Comparison of ENCODE assay signal across 1 cellular context in genomic region chr10:114526497-114527238, GRCh38.
TF ChIP-seq lines count a peak whose summit lies in the region.

No MANE protein-coding gene starts in this region.

TF ChIP-seq in HepG2, 621 proteins besides CTCF, POLR2A, EP300 and RAD21 (continued from another document and continues in another):
- TF ChIP-seq NFAT5 (CRISPR knock-in tag; IDR thresholded peaks at IDR 0.05) (peak; percentile 92), DMTF1 (CRISPR knock-in tag; IDR thresholded peaks at IDR 0.05) (no peak), ARNT (IDR thresholded peaks at IDR 0.05) (no peak), CENPT (CRISPR knock-in tag; IDR thresholded peaks at IDR 0.05; ENCODE audit: low read depth) (peak; percentile 37; the same call in 1 of the 2 replicates), IRF1 (CRISPR knock-in tag; IDR thresholded peaks at IDR 0.05; ENCODE audit: low read depth) (no peak; the same call in none of the 2 replicates), ZNF430 (CRISPR knock-in tag; IDR thresholded peaks at IDR 0.05) (peak; percentile 77; the same call in 1 of the 2 replicates), ZBTB21 (CRISPR knock-in tag; IDR thresholded peaks at IDR 0.05) (no peak), KLF9 (CRISPR knock-in tag; IDR thresholded peaks at IDR 0.05; ENCODE audit: low read depth) (no peak), ZNF274 (CRISPR knock-in tag; IDR thresholded peaks at IDR 0.05) (no peak; the same call in 1 of the 2 replicates), HMGXB4 (CRISPR knock-in tag; IDR thresholded peaks at IDR 0.05; ENCODE audit: borderline replicate concordance in 1 of 2, low read depth in 1 of 2) (peak; percentile 58 to 86; a peak in 3 of 4 replicates), REL (CRISPR knock-in tag; conservative IDR thresholded peaks at IDR 0.05) (no peak), ZBTB7B (CRISPR knock-in tag; IDR thresholded peaks at IDR 0.05) (peak; percentile 17; the same call in 1 of the 2 replicates), ZNF780A (CRISPR knock-in tag; IDR thresholded peaks at IDR 0.05) (no peak), ZNF773 (CRISPR knock-in tag; IDR thresholded peaks at IDR 0.05; ENCODE audit: borderline replicate concordance) (peak; percentile 58; the same call in 1 of the 2 replicates), NR2F6 (IDR thresholded peaks at IDR 0.05) (peak; percentile 61; the same call in 1 of the 2 replicates), NR2F6 (CRISPR knock-in tag; IDR thresholded peaks at IDR 0.05) (peak; percentile 57; the same call in 1 of the 2 replicates), ZBTB34 (CRISPR knock-in tag; IDR thresholded peaks at IDR 0.05) (no peak; the same call in 1 of the 2 replicates), TCF7L2 (IDR thresholded peaks at IDR 0.05; ENCODE audit: low read depth, low read length) (no peak), CREM (IDR thresholded peaks at IDR 0.05) (no peak), CREM (CRISPR knock-in tag; IDR thresholded peaks at IDR 0.05) (no peak), TCF7 (IDR thresholded peaks at IDR 0.05; ENCODE audit: low read depth) (peak; percentile 36; the same call in 1 of the 2 replicates), MAFF (IDR thresholded peaks at IDR 0.05; ENCODE audit: low read depth, low read length) (no peak), CREB3 (CRISPR knock-in tag; IDR thresholded peaks at IDR 0.05) (no peak), ZSCAN9 (CRISPR knock-in tag; IDR thresholded peaks at IDR 0.05; ENCODE audit: borderline replicate concordance) (0 out of 2 replicates have a peak, but pooled peaks have one; percentile 69), HIC2 (CRISPR knock-in tag; IDR thresholded peaks at IDR 0.05; ENCODE audit: low read depth) (no peak), SYNCRIP (IDR thresholded peaks at IDR 0.05; ENCODE audit: insufficient read depth, low read depth, low read length) (no peak), HMG20A (CRISPR knock-in tag; IDR thresholded peaks at IDR 0.05; ENCODE audit: borderline replicate concordance) (peak; percentile 67), ZNF552 (CRISPR knock-in tag; IDR thresholded peaks at IDR 0.05; ENCODE audit: borderline replicate concordance) (0 out of 2 replicates have a peak, but pooled peaks have one; percentile 38), NFKB2 (CRISPR knock-in tag; IDR thresholded peaks at IDR 0.05; ENCODE audit: borderline replicate concordance) (peak; percentile 94), MXD3 (CRISPR knock-in tag; IDR thresholded peaks at IDR 0.05) (peak; percentile 80), GATAD2A (CRISPR knock-in tag; IDR thresholded peaks at IDR 0.05) (peak; percentile 56), SOX5 (CRISPR knock-in tag; IDR thresholded peaks at IDR 0.05; ENCODE audit: borderline replicate concordance) (peak; percentile 73; the same call in 1 of the 2 replicates), ZNF709 (CRISPR knock-in tag; IDR thresholded peaks at IDR 0.05) (peak; percentile 93), ZFY (CRISPR knock-in tag; IDR thresholded peaks at IDR 0.05) (peak; percentile 74), KLF13 (CRISPR knock-in tag; IDR thresholded peaks at IDR 0.05) (no peak), RXRA (CRISPR knock-in tag; IDR thresholded peaks at IDR 0.05) (peak; percentile 82), RFX5 (IDR thresholded peaks at IDR 0.05; ENCODE audit: low read depth, low read length) (no peak; the same call in 1 of the 2 replicates), ZNF746 (CRISPR knock-in tag; IDR thresholded peaks at IDR 0.05) (no peak), ZSCAN21 (CRISPR knock-in tag; IDR thresholded peaks at IDR 0.05; ENCODE audit: borderline replicate concordance) (no peak), DNMT1 (CRISPR knock-in tag; IDR thresholded peaks at IDR 0.05) (no peak), GPBP1L1 (CRISPR knock-in tag; IDR thresholded peaks at IDR 0.05) (no peak), ZKSCAN5 (CRISPR knock-in tag; IDR thresholded peaks at IDR 0.05) (no peak), FOXK2 (IDR thresholded peaks at IDR 0.05) (peak; percentile 74), ZBTB44 (CRISPR knock-in tag; IDR thresholded peaks at IDR 0.05) (no peak; the same call in 1 of the 2 replicates), ZNF879 (CRISPR knock-in tag; IDR thresholded peaks at IDR 0.05) (peak; percentile 58), GPN1 (CRISPR knock-in tag; IDR thresholded peaks at IDR 0.05; ENCODE audit: borderline replicate concordance) (no peak), ZNF256 (CRISPR knock-in tag; conservative IDR thresholded peaks at IDR 0.05) (0 out of 2 replicates have a peak, but pooled peaks have one; percentile 54)
